ENCODE assay signal across 22 cellular contexts in genomic region chr11:11215058-11215815, GRCh38.
"Had no signal": no experiment of that assay in that cellular context is flagged by ENCODE, and none has a peak within 500 bp of the region (broad histone marks: within the 10 kb centered on the region; RNA-seq: fewer than 3 reads in every experiment).

No MANE protein-coding gene starts in this region.

- H3K27ac Mint-ChIP-seq: naive thymus-derived CD8-positive, alpha-beta T cell; nephron progenitor cell; stimulated activated naive B cell treated with anti-CD40 and anti-IgM and Interleukin-4, amounts not matched to agents 10 μg/mL and 1 μg/mL and 100 μg/mL, for 72 hours; stimulated activated naive CD8-positive, alpha-beta T cell treated with anti-CD3 and anti-CD28 coated beads, Interleukin-15, Interleukin-2, amounts not matched to agents 100 ng/mL and 50 ng/mL, for 24 hours had no signal

- H3K4me3 ChIP-seq: coronary artery, esophagus squamous epithelium, heart right ventricle, left lung, right lobe of liver, thoracic aorta, transverse colon had no signal

- H3K27ac ChIP-seq: coronary artery, esophagus squamous epithelium, heart right ventricle, left lung, parathyroid adenoma, right lobe of liver, thoracic aorta, transverse colon had no signal

- H3K9ac ChIP-seq: parathyroid adenoma had no signal

- DNase-seq: effector CD4-positive, alpha-beta T cell; esophagus squamous epithelium; foreskin melanocyte; glutamatergic neuron; heart right ventricle; hippocampal formation; left cardiac atrium; left lung; mesenchymal stem cell; midbrain; naive thymus-derived CD8-positive, alpha-beta T cell; nephron progenitor cell; occipital lobe; stimulated activated CD4-positive, alpha-beta T cell treated with anti-CD3 and anti-CD28 coated beads, Interleukin-15, amount 100 ng/mL, for 24 hours; stimulated activated CD4-positive, alpha-beta T cell treated with anti-CD3 and anti-CD28 coated beads, Interleukin-2, amount 100 ng/mL, for 48 hours; stimulated activated naive B cell treated with anti-CD40 and anti-IgM and Interleukin-4, amounts not matched to agents 10 μg/mL and 1 μg/mL and 100 μg/mL, for 72 hours; transverse colon had no signal

- H3K9me3 Mint-ChIP-seq: naive thymus-derived CD8-positive, alpha-beta T cell; stimulated activated naive B cell treated with anti-CD40 and anti-IgM and Interleukin-4, amounts not matched to agents 10 μg/mL and 1 μg/mL and 100 μg/mL, for 72 hours; stimulated activated naive CD8-positive, alpha-beta T cell treated with anti-CD3 and anti-CD28 coated beads, Interleukin-15, Interleukin-2, amounts not matched to agents 100 ng/mL and 50 ng/mL, for 24 hours had no signal

- H3K36me3 ChIP-seq: esophagus squamous epithelium, heart right ventricle, left lung, right lobe of liver, thoracic aorta, transverse colon had no signal

- H3K27me3 ChIP-seq: esophagus squamous epithelium, heart right ventricle, left lung, right lobe of liver, transverse colon had no signal

- H3K4me3 Mint-ChIP-seq: naive thymus-derived CD8-positive, alpha-beta T cell; nephron progenitor cell; stimulated activated naive B cell treated with anti-CD40 and anti-IgM and Interleukin-4, amounts not matched to agents 10 μg/mL and 1 μg/mL and 100 μg/mL, for 72 hours; stimulated activated naive CD8-positive, alpha-beta T cell treated with anti-CD3 and anti-CD28 coated beads, Interleukin-15, Interleukin-2, amounts not matched to agents 100 ng/mL and 50 ng/mL, for 24 hours had no signal

- H3K36me3 Mint-ChIP-seq: naive thymus-derived CD8-positive, alpha-beta T cell; stimulated activated naive B cell treated with anti-CD40 and anti-IgM and Interleukin-4, amounts not matched to agents 10 μg/mL and 1 μg/mL and 100 μg/mL, for 72 hours had no signal

- H3K9me3 ChIP-seq: esophagus squamous epithelium, heart right ventricle, left lung, right lobe of liver, thoracic aorta, transverse colon had no signal

- H3K4me1 Mint-ChIP-seq: stimulated activated naive B cell treated with anti-CD40 and anti-IgM and Interleukin-4, amounts not matched to agents 10 μg/mL and 1 μg/mL and 100 μg/mL, for 72 hours had no signal

- H3K4me1 ChIP-seq: left lung, right lobe of liver had no signal

- H3K79me2 ChIP-seq: parathyroid adenoma had no signal

- H2AFZ ChIP-seq: parathyroid adenoma had no signal

- ATAC-seq: heart right ventricle; left cardiac atrium; left lung; naive thymus-derived CD8-positive, alpha-beta T cell; right lobe of liver; stimulated activated naive B cell treated with anti-CD40 and anti-IgM and Interleukin-4, amounts not matched to agents 10 μg/mL and 1 μg/mL and 100 μg/mL, for 72 hours had no signal
